19 cellular contexts compared by ENCODE assay signal in genomic region chr17:79872762-79873161, GRCh38.
"Had no signal": no experiment of that assay in that cellular context is flagged by ENCODE, and none has a peak within 500 bp of the region (broad histone marks: within the 10 kb centered on the region; RNA-seq: fewer than 3 reads in every experiment).

No MANE protein-coding gene starts in this region.

- H3K27ac ChIP-seq: left ventricle myocardium inferior, prostate gland, upper lobe of left lung had no signal

- H3K4me1 ChIP-seq: left ventricle myocardium inferior, prostate gland, upper lobe of left lung had no signal

- FAIRE-seq: endometrium had no signal

- DNase-seq: activated B cell treated with CpG ODN at 0.5 μM for 24 hours; activated CD4-positive, alpha-beta memory T cell treated with anti-CD3 and anti-CD28 coated beads for 36 hours; activated CD4-positive, alpha-beta T cell treated with anti-CD3 and anti-CD28 coated beads for 36 hours; activated naive CD4-positive, alpha-beta T cell; activated naive CD8-positive, alpha-beta T cell treated with anti-CD3 and anti-CD28 coated beads, Interleukin-2, amount 50 U/mL, for 24 hours; activated T-cell treated with anti-CD3 and anti-CD28 coated beads, Interleukin-2, amount 50 U/mL, for 1 hour; effector CD4-positive, alpha-beta T cell; left ventricle myocardium inferior; mammary epithelial cell; natural killer cell; stimulated activated CD4-positive, alpha-beta T cell treated with anti-CD3 and anti-CD28 coated beads, Interleukin-4, amount 100 ng/mL, for 24 hours; stimulated activated naive CD8-positive, alpha-beta T cell treated with anti-CD3 and anti-CD28 coated beads, Interleukin-15, Interleukin-2, amounts not matched to agents 100 U/mL and 50 U/mL, for 24 hours; T-cell; upper lobe of left lung had no signal

- H3K9me3 Mint-ChIP-seq: activated B cell treated with CpG ODN at 0.5 μM for 24 hours; activated CD4-positive, alpha-beta memory T cell treated with anti-CD3 and anti-CD28 coated beads for 36 hours; activated naive CD8-positive, alpha-beta T cell treated with anti-CD3 and anti-CD28 coated beads, Interleukin-2, amount 50 U/mL, for 24 hours; activated T-helper 17 cell treated with anti-CD3 and anti-CD28 coated beads, Interleukin-2, amount 50 U/mL, for 72 hours; dendritic cell treated with granulocyte-macrophage colony-stimulating factor and Interleukin-4, amounts not matched to agents 40 ng/mL and 50 ng/mL, for 4 days; natural killer cell; T-cell had no signal

- H3K36me3 Mint-ChIP-seq: activated CD4-positive, alpha-beta memory T cell treated with anti-CD3 and anti-CD28 coated beads for 36 hours; mesothelial cell of epicardium; natural killer cell; T-cell had no signal

- H3K27ac Mint-ChIP-seq: activated B cell treated with CpG ODN at 0.5 μM for 24 hours; activated CD4-positive, alpha-beta memory T cell treated with anti-CD3 and anti-CD28 coated beads for 36 hours; activated CD4-positive, alpha-beta T cell treated with anti-CD3 and anti-CD28 coated beads for 36 hours; activated naive CD8-positive, alpha-beta T cell treated with anti-CD3 and anti-CD28 coated beads, Interleukin-2, amount 50 U/mL, for 24 hours; activated T-helper 17 cell treated with anti-CD3 and anti-CD28 coated beads, Interleukin-2, amount 50 U/mL, for 72 hours; dendritic cell treated with granulocyte-macrophage colony-stimulating factor and Interleukin-4, amounts not matched to agents 40 ng/mL and 50 ng/mL, for 4 days; mesothelial cell of epicardium; natural killer cell had no signal

- H3K4me3 Mint-ChIP-seq: activated B cell treated with CpG ODN at 0.5 μM for 24 hours; activated CD4-positive, alpha-beta memory T cell treated with anti-CD3 and anti-CD28 coated beads for 36 hours; activated CD4-positive, alpha-beta T cell treated with anti-CD3 and anti-CD28 coated beads for 36 hours; activated naive CD8-positive, alpha-beta T cell treated with anti-CD3 and anti-CD28 coated beads, Interleukin-2, amount 50 U/mL, for 24 hours; activated T-helper 17 cell treated with anti-CD3 and anti-CD28 coated beads, Interleukin-2, amount 50 U/mL, for 72 hours; dendritic cell treated with granulocyte-macrophage colony-stimulating factor and Interleukin-4, amounts not matched to agents 40 ng/mL and 50 ng/mL, for 4 days; mesothelial cell of epicardium; natural killer cell; T-cell had no signal

- H3K9me3 ChIP-seq: left ventricle myocardium inferior, prostate gland, upper lobe of left lung had no signal

- H3K36me3 ChIP-seq: left ventricle myocardium inferior, prostate gland, upper lobe of left lung had no signal

- H3K4me3 ChIP-seq: left ventricle myocardium inferior, prostate gland, upper lobe of left lung had no signal

- H3K4me1 Mint-ChIP-seq: activated CD4-positive, alpha-beta T cell treated with anti-CD3 and anti-CD28 coated beads for 36 hours; activated naive CD8-positive, alpha-beta T cell treated with anti-CD3 and anti-CD28 coated beads, Interleukin-2, amount 50 U/mL, for 24 hours; mesothelial cell of epicardium had no signal
